8 cellular contexts compared by ENCODE assay signal in genomic region chr4:140150636-140150885, GRCh38. TPM values are rescaled to one million over a fixed set of nuclear protein-coding genes. Genes with fewer than 3 reads are reported as not detected.
DNase-seq lines count a peak whose midpoint lies in the region; ATAC-seq and TF ChIP-seq lines count a peak whose summit lies in the region.

No MANE protein-coding gene starts in this region.

- no peaks in the 10 kb centered on the region for H3K36me3 ChIP-seq in CD8-positive, alpha-beta T cell (ENCODE audit: insufficient read depth, low read length)
- H3K36me3 ChIP-seq in Loucy (ENCODE audit: insufficient read depth, low read length) (no peaks in the 10 kb centered on the region), body of pancreas (replicated peaks in 1 of 2; ENCODE audit: insufficient read depth in 1 of 2, low read depth in 2 of 2) (no peaks in the 10 kb centered on the region), suprapubic skin (no peaks in the 10 kb centered on the region)

- POLR2A ChIA-PET in CD8-positive, alpha-beta T cell (lab: Charles Lee), result interaction anchor here (0.7 to 2.0 kb wide), 7 partner anchors 11 to 102 kb away, joined by 3 to 9 read pairs (median 3); no protein-coding TSS in a partner anchor

- no peaks in the 10 kb centered on the region for H3K9me3 Mint-ChIP-seq in CD8-positive, alpha-beta T cell

- H3K4me3 ChIP-seq in CD8-positive, alpha-beta T cell (ENCODE audit: low read depth, low read length), result peak overlapping the region; percentile 75
- H3K4me3 ChIP-seq in Loucy (ENCODE audit: low read length, poor library complexity, severe bottlenecking) (peak overlapping the region; percentile 98), body of pancreas (peak overlapping the region; percentile 61 to 72), lower leg skin (ENCODE audit: low read depth, poor library complexity, severe bottlenecking) (peak overlapping the region; percentile 77), suprapubic skin (peak overlapping the region; percentile 59)

- H3K27me3 ChIP-seq in CD8-positive, alpha-beta T cell (ENCODE audit: insufficient read depth, low read length), result no peaks in the 10 kb centered on the region
- H3K27me3 ChIP-seq in Loucy (ENCODE audit: insufficient read depth, low read length, poor library complexity, severe bottlenecking) (no peaks in the 10 kb centered on the region), body of pancreas (no peaks in the 10 kb centered on the region), suprapubic skin (no peaks in the 10 kb centered on the region)

- peaks cover 17% of the 10 kb centered on the region for H3K4me1 ChIP-seq in CD8-positive, alpha-beta T cell (ENCODE audit: insufficient read depth, low read length)
- peaks cover 45% of the 10 kb centered on the region for H3K4me1 ChIP-seq in Loucy (ENCODE audit: insufficient read depth, low read length, poor library complexity, severe bottlenecking)
- H3K4me1 ChIP-seq in body of pancreas, result peaks cover 31% of the 10 kb centered on the region
- peaks cover 19% of the 10 kb centered on the region for H3K4me1 ChIP-seq in suprapubic skin

- peak overlapping the region; percentile 83 for H2AFZ ChIP-seq in Loucy (ENCODE audit: low read length)

- H3K4me3 Mint-ChIP-seq in CD8-positive, alpha-beta T cell, result peak overlapping the region; percentile 97

- peak in 2 of 3 donors; percentile 23 to 45 for TF ChIP-seq POLR2A in body of pancreas (IDR thresholded peaks at IDR 0.05)
- TF ChIP-seq POLR2A in lower leg skin (IDR thresholded peaks at IDR 0.05), result no peak
- TF ChIP-seq POLR2A in suprapubic skin (IDR thresholded peaks at IDR 0.05), result no peak

- H3K9me3 ChIP-seq in CD8-positive, alpha-beta T cell (ENCODE audit: low read length), result no peaks in the 10 kb centered on the region
- H3K9me3 ChIP-seq in Loucy (ENCODE audit: insufficient read depth, low read depth, low read length) (no peaks in the 10 kb centered on the region), body of pancreas (no peaks in the 10 kb centered on the region), suprapubic skin (no peaks in the 10 kb centered on the region)

- H3K9ac ChIP-seq in Loucy (ENCODE audit: low read depth, low read length, poor library complexity, severe bottlenecking), result peak overlapping the region; percentile 97

- intact Hi-C loops in CD8-positive, alpha-beta T cell (cut with DNase I, micrococcal nuclease), result loop anchor here (1.0 to 10.0 kb wide), 17 partner anchors 33 to 1136 kb away; partner anchors contain the start of genes SCOC (in 2 of the 2), ELF2 (in 1 of the 2), NAA15 (in 1 of the 2) and NDUFC1 (in 1 of the 2)
- intact Hi-C loops in body of pancreas (cut with DNase I), result no loop called here
- intact Hi-C loops in lower leg skin (cut with DNase I; ENCODE audit: low total_unique reads), result loop anchor here (5.0 to 10.0 kb wide), 2 partner anchors 94 to 418 kb away; no protein-coding TSS in a partner anchor

- H3K27me3 Mint-ChIP-seq in CD8-positive, alpha-beta T cell (ENCODE audit: low read depth), result no peaks in the 10 kb centered on the region

- H4K20me1 ChIP-seq in Loucy (ENCODE audit: insufficient read depth, low read length, poor library complexity, severe bottlenecking), result peaks cover 7% of the 10 kb centered on the region

- CTCF ChIA-PET in CD8-positive, alpha-beta T cell (lab: Charles Lee), result interaction anchor here (0.8 to 1.6 kb wide), 7 partner anchors 55 to 137 kb away, joined by 3 to 5 read pairs (median 3); no protein-coding TSS in a partner anchor

- H3K79me2 ChIP-seq in Loucy (ENCODE audit: insufficient read depth, low read length), result peaks cover 58% of the 10 kb centered on the region

- TF ChIP-seq EP300 in suprapubic skin (IDR thresholded peaks at IDR 0.05), result no peak

- H3K9me2 ChIP-seq in Loucy (replicated peaks; ENCODE audit: low read depth, low read length), result no peaks in the 10 kb centered on the region

- H3K4me1 Mint-ChIP-seq in CD8-positive, alpha-beta T cell (ENCODE audit: low read depth), result peaks cover 28% of the 10 kb centered on the region

- no peak for ATAC-seq in CD8-positive, alpha-beta T cell
- ATAC-seq in body of pancreas (peak; percentile 35), HG03521 (IDR thresholded peaks at IDR 0.05; ENCODE audit: unreplicated experiment) (no peak)

- peaks cover 6% of the 10 kb centered on the region for H3F3A ChIP-seq in Loucy (ENCODE audit: low read depth)

- H3K27ac ChIP-seq in CD8-positive, alpha-beta T cell (ENCODE audit: low read depth, low read length), result peak overlapping the region; percentile 78
- H3K27ac ChIP-seq in body of pancreas (peak overlapping the region; percentile 84 to 99 (median 95)), suprapubic skin (peak overlapping the region; percentile 94)

- H3K36me3 Mint-ChIP-seq in CD8-positive, alpha-beta T cell, result peaks cover 12% of the 10 kb centered on the region

- peak overlapping the region; percentile 98 for H3K27ac Mint-ChIP-seq in CD8-positive, alpha-beta T cell

- DNase-seq in CD8-positive, alpha-beta T cell, result no peak
- peak in 2 of 4 donors; percentile 81 to 88 for DNase-seq in body of pancreas
- DNase-seq in lower leg skin (ENCODE audit: low spot score in 2 of 2), result peak; percentile 90 to 96
- peak; percentile 91 to 92 for DNase-seq in suprapubic skin (ENCODE audit: low spot score in 2 of 2)
- DNase-seq in NCI-H2227 treated with DMSO at 0.1 percent for 48 hours (lab: John Stamatoyannopoulos, UW), result no peak
- DNase-seq in NCI-H2171 (lab: John Stamatoyannopoulos, UW), result no peak

- WGBS in body of pancreas, 2 donors, result 0 to 2% methylated on average over 5 to 13 of the region's 13 CpGs
- WGBS in lower leg skin, 2 donors, result 0 to 2% methylated on average over 13 of the region's 13 CpGs
- WGBS in suprapubic skin, result 2% methylated on average over 13 of the region's 13 CpGs

- no peak for TF ChIP-seq CTCF in CD8-positive, alpha-beta T cell (IDR thresholded peaks at IDR 0.05)
- TF ChIP-seq CTCF in Loucy (conservative IDR thresholded peaks at IDR 0.05; ENCODE audit: low read length) (0 out of 2 replicates have a peak, but pooled peaks have one; percentile 4), body of pancreas (IDR thresholded peaks at IDR 0.05) (peak in 1 of 7 experiments; percentile 20), lower leg skin (IDR thresholded peaks at IDR 0.05) (no peak), suprapubic skin (IDR thresholded peaks at IDR 0.05) (no peak)

- peak overlapping the region; percentile 94 for H3K4me2 ChIP-seq in Loucy (ENCODE audit: low read depth, low read length, poor library complexity, severe bottlenecking)

RNA-seq across cellular contexts. Expression of gene MAML3, which starts 3.4 kb away (rescaled TPM):
- total RNA-seq in CD8-positive, alpha-beta T cell, result 1 to 10 TPM; 2.7 TPM
- total RNA-seq in body of pancreas, result 10 to 100 TPM; 11.2 to 11.4 TPM
- 10 to 100 TPM; 21.2 to 28.4 (median 22.1) TPM for total RNA-seq in lower leg skin
- 10 to 100 TPM; 18.2 to 42.7 (median 28.6) TPM for total RNA-seq in suprapubic skin

Comparison
In these comparisons a context has a peak if more than half of its experiments do, and no peak if none do; other contexts are left out.
1. DNase-seq: peak in lower leg skin (2 of 2) and suprapubic skin (2 of 2); none in CD8-positive, alpha-beta T cell (0 of 7), NCI-H2227 treated with DMSO at 0.1 percent for 48 hours (single experiment) and NCI-H2171 (single experiment).
2. POLR2A ChIP-seq: peak in body of pancreas (2 of 3); none in lower leg skin (0 of 2) and suprapubic skin (0 of 2).
3. Peak in every context shown above with its lines, with median percentiles within 50 percentile points of each other: H3K27ac ChIP-seq and H3K4me3 ChIP-seq.